Comparison of ENCODE assay signal across 24 cellular contexts in genomic region chr6:64838726-64839125, GRCh38.
DNase-seq lines count a peak whose midpoint lies in the region; ATAC-seq, FAIRE-seq and TF ChIP-seq lines count a peak whose summit lies in the region.
"Had no signal": no experiment of that assay in that cellular context is flagged by ENCODE, and none has a peak within 500 bp of the region (broad histone marks: within the 10 kb centered on the region; RNA-seq: fewer than 3 reads in every experiment).

No MANE protein-coding gene starts in this region.

- H3K4me3 ChIP-seq in brain microvascular endothelial cell (ENCODE audit: low read depth, low read length) (no peak overlapping the region), neural cell (ENCODE audit: low read length) (no peak overlapping the region)
- H3K4me3 ChIP-seq: K562, lower lobe of right lung had no signal

- H2AFZ ChIP-seq in neural cell (ENCODE audit: low read depth, low read length) = no peak overlapping the region

- H3K27me3 ChIP-seq in brain microvascular endothelial cell (replicated peaks) (no peaks in the 10 kb centered on the region), neural cell (ENCODE audit: insufficient read depth, low read depth, low read length) (no peaks in the 10 kb centered on the region)
- H3K27me3 ChIP-seq: neutrophil had no signal

- no peaks in the 10 kb centered on the region for H4K20me1 ChIP-seq in neural cell (ENCODE audit: insufficient read depth)

- no peaks in the 10 kb centered on the region for H3K9me3 ChIP-seq in neural cell (ENCODE audit: low read length)
- H3K9me3 ChIP-seq: lower lobe of right lung, neutrophil had no signal

- no peak for TF ChIP-seq EP300 in neural cell (conservative IDR thresholded peaks at IDR 0.05; ENCODE audit: poor library complexity, severe bottlenecking)

- H3F3A ChIP-seq in neural cell (ENCODE audit: insufficient read depth, low read length, poor library complexity, severe bottlenecking) = no peaks in the 10 kb centered on the region

- in situ Hi-C loops in brain microvascular endothelial cell (cut with HindIII; ENCODE audit: low pct_ligation_motif_present, low sequenced_read_pairs) = no loop called here

- no peaks in the 10 kb centered on the region for H3K79me2 ChIP-seq in neural cell (replicated peaks; ENCODE audit: insufficient read depth, low read length)

- H3K4me2 ChIP-seq in neural cell (ENCODE audit: low read length) = no peak overlapping the region

- no peak for TF ChIP-seq POLR2A in GM12891 (IDR thresholded peaks at IDR 0.05; ENCODE audit: low read depth, low read length)

- intact Hi-C loops in left ventricle myocardium superior (cut with micrococcal nuclease) = no loop called here

- H3K9ac ChIP-seq in neural cell (ENCODE audit: low read length) = no peak overlapping the region

- DNase-seq in NCI-H1694 (lab: John Stamatoyannopoulos, UW) = peak; percentile 15
- no peak for DNase-seq in NCI-H1694 treated with DMSO at 0.1 percent for 48 hours (lab: John Stamatoyannopoulos, UW)
- DNase-seq in NCI-H2171 (lab: John Stamatoyannopoulos, UW) = peak; percentile 3
- no peak for DNase-seq in brain microvascular endothelial cell
- DNase-seq in left ventricle myocardium superior = no peak
- no peak for DNase-seq in GM12891 (ENCODE audit: insufficient read length, low spot score)
- DNase-seq in SKM-1 treated with dmso at 0.1 percent for 144 hours (lab: John Stamatoyannopoulos, UW; ENCODE audit: unreplicated experiment) = no peak
- DNase-seq: activated CD4-positive, alpha-beta T cell treated with anti-CD3 and anti-CD28 coated beads, Interleukin-2, amount 50 U/mL, for 1 hour; activated CD8-positive, alpha-beta memory T cell treated with anti-CD3 and anti-CD28 coated beads, Interleukin-2, amount 50 U/mL, for 4 hours; activated effector memory CD4-positive, alpha-beta T cell treated with anti-CD3 and anti-CD28 coated beads, Interleukin-2, amount 50 U/mL, for 16 hours; caudate nucleus; DMS153; effector CD4-positive, alpha-beta T cell; HCEC 1CT; head of caudate nucleus; immature natural killer cell; lower lobe of right lung; NCI-H1048; substantia nigra had no signal

- TF ChIP-seq RAD21 in neural cell (conservative IDR thresholded peaks at IDR 0.05) = peak; percentile 69

- no peak for FAIRE-seq in GM12891 (lab: Jason Lieb, UNC)
- FAIRE-seq: GM12892, K562 had no signal

- H3K36me3 ChIP-seq in brain microvascular endothelial cell (replicated peaks) = no peaks in the 10 kb centered on the region
- H3K36me3 ChIP-seq in neural cell (ENCODE audit: insufficient read depth, low read length) = no peaks in the 10 kb centered on the region
- H3K36me3 ChIP-seq: lower lobe of right lung, neutrophil had no signal

- peak; percentile 28 for TF ChIP-seq CTCF in brain microvascular endothelial cell (IDR thresholded peaks at IDR 0.05; ENCODE audit: low read depth, low read length, missing control alignments)
- TF ChIP-seq CTCF in neural cell (IDR thresholded peaks at IDR 0.05; ENCODE audit: poor library complexity, severe bottlenecking) = peak; percentile 54

- no peak for ATAC-seq in left ventricle myocardium superior
- ATAC-seq: K562, lower lobe of right lung, Right ventricle myocardium inferior had no signal

- no peaks in the 10 kb centered on the region for H3K9me2 ChIP-seq in neural cell (ENCODE audit: insufficient read depth, low read length)

- no peak overlapping the region for H3K27ac ChIP-seq in brain microvascular endothelial cell
- H3K27ac ChIP-seq in neural cell (ENCODE audit: low read length) = no peak overlapping the region
- H3K27ac ChIP-seq: lower lobe of right lung, neutrophil had no signal

TF ChIP-seq in neural cell, 6 proteins besides CTCF, POLR2A, EP300 and RAD21:
- TF ChIP-seq EZH2 (IDR thresholded peaks at IDR 0.05; ENCODE audit: borderline replicate concordance, insufficient read depth, low read length, poor library complexity, severe bottlenecking) (no peak), SMC3 (conservative IDR thresholded peaks at IDR 0.05; ENCODE audit: poor library complexity) (peak; percentile 53), POLR2AphosphoS5 (IDR thresholded peaks at IDR 0.05) (no peak), MXI1 (conservative IDR thresholded peaks at IDR 0.05; ENCODE audit: poor library complexity, severe bottlenecking) (no peak), REST (IDR thresholded peaks at IDR 0.05; ENCODE audit: borderline replicate concordance) (no peak), TAF1 (IDR thresholded peaks at IDR 0.05; ENCODE audit: low read depth) (no peak)

TF ChIP-seq in GM12891, 5 proteins besides CTCF, POLR2A, EP300 and RAD21:
- TF ChIP-seq TAF1 (IDR thresholded peaks at IDR 0.05; ENCODE audit: low read depth, low read length) (no peak), SPI1 (IDR thresholded peaks at IDR 0.05; ENCODE audit: low read depth, low read length) (no peak), POU2F2 (IDR thresholded peaks at IDR 0.05; ENCODE audit: low read depth, low read length) (no peak)

Comparison
In these comparisons a context has a peak if more than half of its experiments do, and no peak if none do; other contexts are left out.
1. DNase-seq: peak in NCI-H1694 (single experiment) and NCI-H2171 (single experiment); none in NCI-H1694 treated with DMSO at 0.1 percent for 48 hours (single experiment), brain microvascular endothelial cell (single experiment), left ventricle myocardium superior (single experiment), GM12891 (single experiment) and SKM-1 treated with dmso at 0.1 percent for 144 hours (single experiment).